Comparison of ENCODE assay signal across 34 cellular contexts in genomic region chr5:96636601-96637000, GRCh38.
"Had no signal": no experiment of that assay in that cellular context is flagged by ENCODE, and none has a peak within 500 bp of the region (broad histone marks: within the 10 kb centered on the region; RNA-seq: fewer than 3 reads in every experiment).

No MANE protein-coding gene starts in this region.

- H3K4me3 Mint-ChIP-seq: activated B cell treated with CpG ODN at 0.5 μM for 24 hours; activated CD4-positive, alpha-beta memory T cell treated with anti-CD3 and anti-CD28 coated beads for 36 hours; activated naive CD4-positive, alpha-beta T cell treated with anti-CD3 and anti-CD28 coated beads for 36 hours; activated T-cell treated with anti-CD3 and anti-CD28 coated beads, Interleukin-2, amount 50 U/mL, for 4 hours; activated T-helper 1 cell treated with anti-CD3 and anti-CD28 coated beads, Interleukin-12 subunit alpha, Interleukin-12 subunit beta, Interleukin-2, Interleukin-4 antibody, amounts not matched to agents 30 ng/mL and 10 ng/mL and 1 ng/mL, durations not matched to agents 14 hours and 24 hours and 36 hours had no signal

- H3K4me1 Mint-ChIP-seq: activated B cell treated with CpG ODN at 0.5 μM for 24 hours had no signal

- H3K9me3 Mint-ChIP-seq: activated B cell treated with CpG ODN at 0.5 μM for 24 hours; activated CD4-positive, alpha-beta memory T cell treated with anti-CD3 and anti-CD28 coated beads for 36 hours; activated naive CD4-positive, alpha-beta T cell treated with anti-CD3 and anti-CD28 coated beads for 36 hours; activated naive CD4-positive, alpha-beta T cell treated with anti-CD3 and anti-CD28 coated beads, Interleukin-2, amount 50 U/mL, for 72 hours; activated T-cell treated with anti-CD3 and anti-CD28 coated beads, Interleukin-2, amount 50 U/mL, for 4 hours; activated T-helper 1 cell treated with anti-CD3 and anti-CD28 coated beads, Interleukin-12 subunit alpha, Interleukin-12 subunit beta, Interleukin-2, Interleukin-4 antibody, amounts not matched to agents 30 ng/mL and 10 ng/mL and 1 ng/mL, durations not matched to agents 14 hours and 24 hours and 36 hours had no signal

- ATAC-seq: activated naive CD4-positive, alpha-beta T cell treated with anti-CD3 and anti-CD28 coated beads, Interleukin-2, amount 50 U/mL, for 72 hours; activated T-cell treated with anti-CD3 and anti-CD28 coated beads, Interleukin-2, amount 50 U/mL, for 4 hours; PC-3 had no signal

- H3K27ac Mint-ChIP-seq: activated B cell treated with CpG ODN at 0.5 μM for 24 hours; activated CD4-positive, alpha-beta memory T cell treated with anti-CD3 and anti-CD28 coated beads for 36 hours; activated naive CD4-positive, alpha-beta T cell treated with anti-CD3 and anti-CD28 coated beads for 36 hours; activated naive CD4-positive, alpha-beta T cell treated with anti-CD3 and anti-CD28 coated beads, Interleukin-2, amount 50 U/mL, for 72 hours; activated T-helper 1 cell treated with anti-CD3 and anti-CD28 coated beads, Interleukin-12 subunit alpha, Interleukin-12 subunit beta, Interleukin-2, Interleukin-4 antibody, amounts not matched to agents 30 ng/mL and 10 ng/mL and 1 ng/mL, durations not matched to agents 14 hours and 24 hours and 36 hours had no signal

- H3K36me3 Mint-ChIP-seq: activated CD4-positive, alpha-beta memory T cell treated with anti-CD3 and anti-CD28 coated beads for 36 hours; activated naive CD4-positive, alpha-beta T cell treated with anti-CD3 and anti-CD28 coated beads, Interleukin-2, amount 50 U/mL, for 72 hours had no signal

- DNase-seq: activated B cell treated with CpG ODN at 0.5 μM for 24 hours; activated CD4-positive, alpha-beta memory T cell treated with anti-CD3 and anti-CD28 coated beads for 36 hours; activated CD4-positive, alpha-beta T cell treated with anti-CD3 and anti-CD28 coated beads for 4 hours; activated CD4-positive, alpha-beta T cell treated with anti-CD3 and anti-CD28 coated beads, Interleukin-2, amount 50 U/mL, for 1 hour; activated CD4-positive, CD25-positive, alpha-beta regulatory T cell treated with anti-CD3 and anti-CD28 coated beads, Interleukin-2, amount 50 U/mL, for 72 hours; activated CD8-positive, alpha-beta memory T cell treated with anti-CD3 and anti-CD28 coated beads, Interleukin-2, amount 50 U/mL, for 4 hours; activated gamma-delta T cell treated with Interleukin-2 at 50 U/mL for 16 hours; activated naive CD4-positive, alpha-beta T cell treated with anti-CD3 and anti-CD28 coated beads for 36 hours; activated T-cell treated with anti-CD3 and anti-CD28 coated beads for 4 hours; activated T-cell treated with anti-CD3 and anti-CD28 coated beads, Interleukin-2, amount 50 U/mL, for 4 hours; amniotic stem cell; aorta; brain microvascular endothelial cell; central memory CD4-positive, alpha-beta T cell; Kasumi-1; KG1; MG63; NCI-H1105 treated with DMSO at 0.1 percent for 48 hours; NCI-H1436; NCI-H1694; NCI-H2029; NCI-H2171; NCI-H510A; NCI-H526; NCI-H748 treated with DMSO at 0.1 percent for 48 hours; NK-92 treated with Interleukin-12 subunit alpha and Interleukin-12 subunit beta, amount 100 ng/mL, for 24 hours; Right ventricle myocardium superior; SW 1271; T-helper 1 cell; T-helper 2 cell; T-helper 9 cell had no signal
